Comparison of ENCODE assay signal across 10 cellular contexts in genomic region chr16:75402174-75402820, GRCh38. TPM values are rescaled to one million over a fixed set of nuclear protein-coding genes. Genes with fewer than 3 reads are reported as not detected.
DNase-seq lines count a peak whose midpoint lies in the region; ATAC-seq, FAIRE-seq and TF ChIP-seq lines count a peak whose summit lies in the region.
"Had no signal": no experiment of that assay in that cellular context is flagged by ENCODE, and none has a peak within 500 bp of the region (broad histone marks: within the 10 kb centered on the region; RNA-seq: fewer than 3 reads in every experiment).

No MANE protein-coding gene starts in this region.

- no peak overlapping the region for H3K14ac ChIP-seq in IMR-90 (replicated peaks; ENCODE audit: low read depth, low read length)

- no peak overlapping the region for H4K5ac ChIP-seq in IMR-90 (ENCODE audit: low read depth, low read length)

- H2BK15ac ChIP-seq in IMR-90 (ENCODE audit: low read depth, low read length) = no peak overlapping the region

- in situ Hi-C loops in IMR-90 (cut with MboI; ENCODE audit: low sequenced_read_pairs) = no loop called here

- H2AK5ac ChIP-seq in IMR-90 (ENCODE audit: low read depth, low read length) = no peak overlapping the region

- no peak overlapping the region for H3K4ac ChIP-seq in IMR-90 (ENCODE audit: low read depth, low read length)

- H3K36me3 ChIP-seq in IMR-90 (ENCODE audit: control insufficient read depth, insufficient read depth, low read length) (peaks cover 10% of the 10 kb centered on the region), left ventricle myocardium inferior (peaks cover 13% of the 10 kb centered on the region), small intestine (ENCODE audit: control insufficient read depth in 2 of 2, insufficient read depth in 2 of 2, low read length in 2 of 2) (peaks cover 0 to 2% of the 10 kb centered on the region in 2 donors)

- dilution Hi-C loops in IMR-90 (cut with HindIII; ENCODE audit: low sequenced_read_pairs, unreplicated experiment) = no loop called here

- H3K9me1 ChIP-seq in IMR-90 (ENCODE audit: insufficient read depth, low read length) = peaks cover 6% of the 10 kb centered on the region; the same call in 1 of the 2 replicates

- H3K4me3 ChIP-seq in IMR-90 (ENCODE audit: insufficient read depth, low read depth, low read length) (no peak overlapping the region), left ventricle myocardium inferior (no peak overlapping the region), small intestine (ENCODE audit: low read depth in 1 of 2, low read length in 2 of 2) (no peak overlapping the region)

- peak overlapping the region in 1 of 2 experiments; percentile 17; a peak in 2 of 4 replicates for H4K8ac ChIP-seq in IMR-90 (ENCODE audit: low read depth in 2 of 2, low read length in 2 of 2)

- H3K9ac ChIP-seq in IMR-90 (ENCODE audit: low read depth, low read length) = peak overlapping the region; percentile 44; the same call in 1 of the 2 replicates

- ATAC-seq in IMR-90 (ENCODE audit: low read depth) (peak; percentile 55), HG03097 (IDR thresholded peaks at IDR 0.05; ENCODE audit: low FRiP score, unreplicated experiment) (no peak), GM18867 (IDR thresholded peaks at IDR 0.05; ENCODE audit: unreplicated experiment) (no peak)

- TF ChIP-seq CTCF in IMR-90 (conservative IDR thresholded peaks at IDR 0.05; ENCODE audit: low read depth, low read length) (no peak), left ventricle myocardium inferior (IDR thresholded peaks at IDR 0.05; ENCODE audit: borderline replicate concordance) (no peak)

- CTCF ChIA-PET in IMR-90 (lab: Yijun Ruan, JAX) = interaction anchor here (0.6 to 2.2 kb wide), 5 partner anchors 12 to 203 kb away, joined by 3 to 12 read pairs (median 4); no protein-coding TSS in a partner anchor

- H4K91ac ChIP-seq in IMR-90 (ENCODE audit: insufficient read depth, low read depth, low read length) = no peak overlapping the region

- H2BK5ac ChIP-seq in IMR-90 (ENCODE audit: low read depth, low read length, poor library complexity, severe bottlenecking) = peak overlapping the region; percentile 69

- no peaks in the 10 kb centered on the region for H4K20me1 ChIP-seq in IMR-90 (ENCODE audit: insufficient read depth, low read length)

- intact Hi-C loops in IMR-90 (cut with micrococcal nuclease) (loop anchor here (1.0 to 5.0 kb wide), 2 partner anchors 62 to 170 kb away; partner anchors contain the start of gene TMEM170A), left ventricle myocardium inferior (cut with micrococcal nuclease) (no loop called here)

- no peak overlapping the region for H2AFZ ChIP-seq in IMR-90 (replicated peaks; ENCODE audit: low read length, poor library complexity)

- H3K4me2 ChIP-seq in IMR-90 (ENCODE audit: low read depth, low read length) = no peak overlapping the region

- H3K79me1 ChIP-seq in IMR-90 (ENCODE audit: low read depth in 1 of 2, low read length in 2 of 2) = peaks cover 21 to 42% of the 10 kb centered on the region in 2 experiments

- no peak overlapping the region for H2BK120ac ChIP-seq in IMR-90 (ENCODE audit: low read depth, low read length)

- no peak for TF ChIP-seq POLR2A in IMR-90 (IDR thresholded peaks at IDR 0.05; ENCODE audit: low read depth, low read length)

- no CpG with 5 or more reads among the region's 2 CpGs for WGBS in IMR-90 (ENCODE audit: extremely low coverage in 2 of 2, insufficient read length in 1 of 2), 2 experiments
- 31 to 55% (median 52%) methylated on average over 2 of the region's 2 CpGs for WGBS in small intestine, 3 donors

- H3K23ac ChIP-seq in IMR-90 (ENCODE audit: low read depth, low read length) = no peak overlapping the region

- H2AK9ac ChIP-seq in IMR-90 (replicated peaks; ENCODE audit: low read depth, low read length, poor library complexity) = no peak overlapping the region

- peaks cover 4% of the 10 kb centered on the region; the same call in 1 of the 2 replicates for H3K4me1 ChIP-seq in IMR-90 (ENCODE audit: control insufficient read depth, insufficient read depth, low read length)
- H3K4me1 ChIP-seq in left ventricle myocardium inferior = peaks cover 32% of the 10 kb centered on the region
- H3K4me1 ChIP-seq in small intestine (ENCODE audit: control insufficient read depth in 2 of 2, insufficient read depth in 1 of 2, low read depth in 1 of 2, low read length in 1 of 2) = no peaks in the 10 kb centered on the region

- DNase-seq in IMR-90 (peak; percentile 75), amniotic stem cell (lab: John Stamatoyannopoulos, UW) (peak; percentile 43), left ventricle myocardium inferior (no peak), small intestine (peak; percentile 16), epidermal melanocyte (ENCODE audit: insufficient read length, low spot score) (no peak), ureter (ENCODE audit: low spot score) (no peak)
- DNase-seq: GDM1 had no signal

- no peak for FAIRE-seq in small intestine (lab: Jason Lieb, UNC)
- FAIRE-seq: colon had no signal

- no peak overlapping the region for H3K18ac ChIP-seq in IMR-90 (ENCODE audit: low read depth, low read length)

- TF ChIP-seq RAD21 in IMR-90 (IDR thresholded peaks at IDR 0.05; ENCODE audit: low read length) = no peak

- H3K9me3 ChIP-seq in IMR-90 (ENCODE audit: control insufficient read depth, insufficient read depth, low read length) = no peaks in the 10 kb centered on the region
- no peaks in the 10 kb centered on the region for H3K9me3 ChIP-seq in left ventricle myocardium inferior (replicated peaks)
- no peaks in the 10 kb centered on the region for H3K9me3 ChIP-seq in small intestine (ENCODE audit: control insufficient read depth, low read depth)

- POLR2A ChIA-PET in IMR-90 (lab: Charles Lee; ENCODE audit: unreplicated experiment) = no interaction called here

- H2BK20ac ChIP-seq in IMR-90 (ENCODE audit: low read depth, low read length) = no peak overlapping the region

- H3K27ac ChIP-seq in IMR-90 (ENCODE audit: insufficient read depth, low read length) (no peak overlapping the region), left ventricle myocardium inferior (replicated peaks) (peak overlapping the region; percentile 76), small intestine (ENCODE audit: low read depth in 1 of 2, low read length in 1 of 2) (no peak overlapping the region)

- H3K56ac ChIP-seq in IMR-90 (ENCODE audit: extremely low read depth, insufficient read depth, low read length) = no peak overlapping the region

- no peaks in the 10 kb centered on the region for H3K27me3 ChIP-seq in IMR-90 (ENCODE audit: control insufficient read depth, insufficient read depth, low read length)
- no peaks in the 10 kb centered on the region for H3K27me3 ChIP-seq in left ventricle myocardium inferior (ENCODE audit: low read depth)
- no peaks in the 10 kb centered on the region for H3K27me3 ChIP-seq in small intestine (ENCODE audit: control insufficient read depth in 2 of 2, insufficient read depth in 2 of 2, low read length in 2 of 2)

- BruUV-seq in IMR-90 (replicated peaks; lab: Mats Ljungman, UMichigan) = no TSS peak

TF ChIP-seq in IMR-90, 13 proteins besides CTCF, POLR2A, EP300 and RAD21:
- TF ChIP-seq, protein P1, sequence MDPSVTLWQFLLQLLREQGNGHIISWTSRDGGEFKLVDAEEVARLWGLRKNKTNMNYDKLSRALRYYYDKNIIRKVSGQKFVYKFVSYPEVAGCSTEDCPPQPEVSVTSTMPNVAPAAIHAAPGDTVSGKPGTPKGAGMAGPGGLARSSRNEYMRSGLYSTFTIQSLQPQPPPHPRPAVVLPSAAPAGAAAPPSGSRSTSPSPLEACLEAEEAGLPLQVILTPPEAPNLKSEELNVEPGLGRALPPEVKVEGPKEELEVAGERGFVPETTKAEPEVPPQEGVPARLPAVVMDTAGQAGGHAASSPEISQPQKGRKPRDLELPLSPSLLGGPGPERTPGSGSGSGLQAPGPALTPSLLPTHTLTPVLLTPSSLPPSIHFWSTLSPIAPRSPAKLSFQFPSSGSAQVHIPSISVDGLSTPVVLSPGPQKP (IDR thresholded peaks at IDR 0.05; ENCODE audit: borderline replicate concordance, low read depth, low read length) = peak; percentile 34; the same call in 1 of the 2 replicates
- TF ChIP-seq MAFK (IDR thresholded peaks at IDR 0.05; ENCODE audit: low read depth, low read length) = peak; percentile 4; the same call in 1 of the 2 replicates
- no peak for TF ChIP-seq RFX5 (IDR thresholded peaks at IDR 0.05; ENCODE audit: low read depth, low read length)
- TF ChIP-seq NFE2L2 (IDR thresholded peaks at IDR 0.05; ENCODE audit: low read depth, low read length) = peak; percentile 63

RNA-seq across cellular contexts. Expression of gene CFDP1, which starts 31.0 kb away (rescaled TPM):
- total RNA-seq in IMR-90 (2012; rRNA removed) (15.6 and 32.5 TPM in 2 replicates), left ventricle myocardium inferior (24.9 TPM), ureter (60.2 TPM)
- polyA plus RNA-seq in IMR-90 (2012; rRNA removed) (36.2 and 38.7 TPM in 2 replicates), small intestine (100 to 1,000 TPM; 108 to 390 (median 337) TPM)
- 5.4 and 8.9 TPM in 2 replicates for polyA plus RNA-seq in IMR-90 (2012; cell fraction: cytosol; rRNA removed)
- 1.8 and 16.7 TPM in 2 replicates for polyA plus RNA-seq in IMR-90 (2012; cell fraction: nucleus; rRNA removed; ENCODE audit: low replicate concordance)

Comparison
In these comparisons a context has a peak if more than half of its experiments do, and no peak if none do; other contexts are left out.
1. DNase-seq: peak in IMR-90 (single experiment), amniotic stem cell (single experiment) and small intestine (single experiment); none in left ventricle myocardium inferior (single experiment), epidermal melanocyte (single experiment) and ureter (single experiment).